Comparison of ENCODE assay signal across 19 cellular contexts in the genomic region with DNA sequence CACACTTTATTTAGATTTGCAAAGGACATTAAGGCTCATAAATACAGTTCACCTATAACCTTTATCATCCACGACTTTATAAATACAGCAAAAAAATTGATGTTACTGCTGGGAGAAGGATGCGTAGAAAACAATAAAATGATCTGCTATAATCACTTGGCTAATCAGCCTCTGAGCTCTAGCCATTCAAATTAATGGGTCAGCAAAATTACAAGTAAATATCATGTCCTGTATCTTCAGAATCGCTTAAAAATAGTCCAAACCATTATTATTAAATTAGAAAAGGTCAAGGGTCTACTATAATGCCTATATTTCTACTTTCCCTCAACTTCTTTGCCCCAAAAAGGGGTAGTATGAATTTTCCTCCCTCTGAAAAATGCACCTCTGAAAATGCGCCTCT. TPM values are rescaled to one million over a fixed set of nuclear protein-coding genes. Genes with fewer than 3 reads are reported as not detected.
A peak's percentile ranks its signal among the peaks of the same experiment; 100 is the strongest.
DNase-seq lines count a peak whose midpoint lies in the region; ATAC-seq, FAIRE-seq and TF ChIP-seq lines count a peak whose summit lies in the region.
"Had no signal": no experiment of that assay in that cellular context is flagged by ENCODE, and none has a peak within 500 bp of the region (broad histone marks: within the 10 kb centered on the region; RNA-seq: fewer than 3 reads in every experiment).

No MANE protein-coding gene starts in this region.

- H3K4me2 ChIP-seq in HepG2 (ENCODE audit: low read depth, low read length), result no peak overlapping the region
- no peak overlapping the region for H3K4me2 ChIP-seq in GM23338
- H3K4me2 ChIP-seq: BLaER1 had no signal

- TF ChIP-seq EP300 in HepG2 (IDR thresholded peaks at IDR 0.05; ENCODE audit: low read depth in 2 of 2, low read length in 2 of 2) (no peak), HepG2 (CRISPR knock-in tag; IDR thresholded peaks at IDR 0.05; ENCODE audit: borderline replicate concordance) (no peak)

- no peaks in the 10 kb centered on the region for H3K9me3 ChIP-seq in HepG2 (ENCODE audit: low read length)
- no peaks in the 10 kb centered on the region for H3K9me3 ChIP-seq in right lobe of liver
- H3K9me3 ChIP-seq: BE2C, BLaER1 had no signal

- no peak for ATAC-seq in HepG2
- no peak for ATAC-seq in right lobe of liver
- ATAC-seq in GM23338, result no peak

- H4K20me1 ChIP-seq in HepG2 (ENCODE audit: insufficient read depth, low read length) (no peaks in the 10 kb centered on the region), GM23338 (replicated peaks; ENCODE audit: insufficient read depth) (0 out of 2 replicates have a peak, but pooled peaks cover 13% of the 10 kb centered on the region)

- TF ChIP-seq POLR2A in HepG2 (IDR thresholded peaks at IDR 0.05; ENCODE audit: insufficient read depth in 1 of 2, low read depth in 2 of 2, low read length in 2 of 2) (no peak), right lobe of liver (IDR thresholded peaks at IDR 0.05) (no peak)

- no peaks in the 10 kb centered on the region for H3K36me3 Mint-ChIP-seq in GM23338 (ENCODE audit: low read depth)

- no TSS peak for BruUV-seq in HepG2 (replicated peaks; lab: Mats Ljungman, UMichigan)

- no peak for FAIRE-seq in HepG2 (lab: Jason Lieb, UNC)
- FAIRE-seq: D721Med, GM12891 had no signal

- H3K27me3 Mint-ChIP-seq in GM23338 (ENCODE audit: insufficient read depth, low read depth, poor library complexity), result no peaks in the 10 kb centered on the region
- H3K27me3 Mint-ChIP-seq: CD4-positive, alpha-beta memory T cell; CD4-positive, CD25-positive, alpha-beta regulatory T cell; CD8-positive, alpha-beta memory T cell had no signal

- no peaks in the 10 kb centered on the region for H3F3A ChIP-seq in GM23338 (replicated peaks; ENCODE audit: low read depth)

- peaks cover 11% of the 10 kb centered on the region for H3K4me1 ChIP-seq in HepG2 (ENCODE audit: insufficient read depth, low read length)
- no peaks in the 10 kb centered on the region for H3K4me1 ChIP-seq in right lobe of liver
- peaks cover 22% of the 10 kb centered on the region for H3K4me1 ChIP-seq in GM23338 (ENCODE audit: insufficient read depth)
- H3K4me1 ChIP-seq: BE2C, BLaER1 had no signal

- no peaks in the 10 kb centered on the region for H3K9me3 Mint-ChIP-seq in GM23338
- H3K9me3 Mint-ChIP-seq: CD4-positive, alpha-beta memory T cell; CD4-positive, CD25-positive, alpha-beta regulatory T cell; CD8-positive, alpha-beta memory T cell had no signal

- no peak for TF ChIP-seq RAD21 in HepG2 (CRISPR knock-in tag; IDR thresholded peaks at IDR 0.05)

- POLR2A ChIA-PET in HepG2 (lab: Yijun Ruan, JAX), result interaction anchor here (1.3 kb wide), 1 partner anchor 40 kb away, joined by 3 read pairs; a partner anchor contains a TSS

- H3K4me3 Mint-ChIP-seq in GM23338, result no peak overlapping the region
- H3K4me3 Mint-ChIP-seq: CD14-positive monocyte; CD4-positive, alpha-beta memory T cell; CD4-positive, CD25-positive, alpha-beta regulatory T cell; CD8-positive, alpha-beta memory T cell had no signal

- H3K27me3 ChIP-seq in HepG2 (ENCODE audit: control insufficient read depth in 1 of 2, insufficient read depth in 2 of 2, low read length in 2 of 2), result no peaks in the 10 kb centered on the region
- no peaks in the 10 kb centered on the region for H3K27me3 ChIP-seq in right lobe of liver
- no peaks in the 10 kb centered on the region for H3K27me3 ChIP-seq in GM23338 (ENCODE audit: insufficient read depth)
- H3K27me3 ChIP-seq: BE2C, BLaER1 had no signal

- CTCF ChIA-PET in HepG2 (lab: Yijun Ruan, JAX; ENCODE audit: low intra/inter-chr PET ratio, low total read pairs), result no interaction called here

- intact Hi-C loops in HepG2 (cut with micrococcal nuclease; ENCODE audit: unreplicated experiment) (no loop called here), right lobe of liver (cut with DNase I) (no loop called here)

- H3K27ac ChIP-seq in HepG2 (ENCODE audit: extremely low read length, insufficient read depth, low read length), result no peak overlapping the region
- H3K27ac ChIP-seq in right lobe of liver, result no peak overlapping the region
- H3K27ac ChIP-seq in GM23338 (ENCODE audit: low read depth), result no peak overlapping the region
- H3K27ac ChIP-seq: 22Rv1, BLaER1 had no signal

- peaks cover 35% of the 10 kb centered on the region for H3K4me1 Mint-ChIP-seq in GM23338
- H3K4me1 Mint-ChIP-seq: CD14-positive monocyte had no signal

- DNase-seq in HepG2 (ENCODE audit: low spot score) (no peak), right lobe of liver (no peak), GM23338 (ENCODE audit: low spot score) (no peak), epidermal melanocyte (ENCODE audit: insufficient read length, low spot score) (no peak), kidney tubule cell (ENCODE audit: low spot score) (no peak)
- DNase-seq: ACHN; BE2C; C1 segment of cervical spinal cord; CD4-positive, alpha-beta memory T cell; CD4-positive, CD25-positive, alpha-beta regulatory T cell; CD8-positive, alpha-beta memory T cell; COR-L47; DMS79 treated with DMSO at 0.1 percent for 48 hours; GF-D8 had no signal

- peaks cover 59% of the 10 kb centered on the region for H3K79me2 ChIP-seq in HepG2 (ENCODE audit: insufficient read depth, low read length)
- H3K79me2 ChIP-seq in GM23338 (replicated peaks; ENCODE audit: insufficient read depth), result peaks cover 45% of the 10 kb centered on the region

- in situ Hi-C loops in HepG2 (cut with HindIII; ENCODE audit: extremely low pct_ligation_motif_present, low pct_unique_long_range_greater_than_20kb), result no loop called here

- H3K9ac ChIP-seq in HepG2 (ENCODE audit: insufficient read depth, low read depth, low read length), result no peak overlapping the region
- H3K9ac ChIP-seq: BLaER1 had no signal

- 80% methylated on average over 4 of the region's 4 CpGs for WGBS in HepG2 (ENCODE audit: low lambda C conversion rate)
- WGBS in right lobe of liver (ENCODE audit: insufficient coverage, low coverage, low lambda C conversion rate, missing lambda C conversion rate), result 70% methylated on average over 4 of the region's 4 CpGs

- no peak overlapping the region for H3K4me3 ChIP-seq in HepG2 (replicated peaks in 1 of 3; ENCODE audit: insufficient read depth in 1 of 3, low read depth in 2 of 3, low read length in 3 of 3)
- no peak overlapping the region for H3K4me3 ChIP-seq in right lobe of liver
- H3K4me3 ChIP-seq in GM23338, result no peak overlapping the region
- H3K4me3 ChIP-seq: BLaER1 had no signal

- peak overlapping the region; percentile 8; the same call in 1 of the 2 replicates for H3K27ac Mint-ChIP-seq in GM23338
- H3K27ac Mint-ChIP-seq: CD14-positive monocyte; CD4-positive, CD25-positive, alpha-beta regulatory T cell; CD8-positive, alpha-beta memory T cell had no signal

- TF ChIP-seq CTCF in HepG2 (CRISPR knock-in tag; IDR thresholded peaks at IDR 0.05), result no peak
- no peak for TF ChIP-seq CTCF in right lobe of liver (IDR thresholded peaks at IDR 0.05)
- no peak for TF ChIP-seq CTCF in GM23338 (conservative IDR thresholded peaks at IDR 0.05; ENCODE audit: low read depth in 2 of 2)

- no peaks in the 10 kb centered on the region for H3K9me2 ChIP-seq in GM23338 (ENCODE audit: insufficient read depth)

- H2AFZ ChIP-seq in HepG2 (ENCODE audit: low read length), result no peak overlapping the region
- no peak overlapping the region for H2AFZ ChIP-seq in GM23338

- H3K36me3 ChIP-seq in HepG2 (replicated peaks in 1 of 2; ENCODE audit: control insufficient read depth in 1 of 2, insufficient read depth in 2 of 2, low read length in 2 of 2) (peaks cover 0 to 10% of the 10 kb centered on the region in 2 experiments; a peak in 2 of 5 replicates), right lobe of liver (no peaks in the 10 kb centered on the region), GM23338 (ENCODE audit: insufficient read depth) (no peaks in the 10 kb centered on the region)
- H3K36me3 ChIP-seq: BE2C had no signal

TF ChIP-seq in HepG2, 621 proteins besides CTCF, POLR2A, EP300 and RAD21:
- TF ChIP-seq MAFK (conservative IDR thresholded peaks at IDR 0.05 in 1 of 2, IDR thresholded peaks at IDR 0.05 in 1 of 2; ENCODE audit: low read length in 2 of 2) (peak; percentile 29 to 52; a peak in 2 of 4 replicates), ZNF816 (CRISPR knock-in tag; IDR thresholded peaks at IDR 0.05; ENCODE audit: borderline replicate concordance) (no peak)
TF ChIP-seq in HepG2: peak in this region for 1.

TF ChIP-seq in GM23338, 12 proteins besides CTCF, POLR2A, EP300 and RAD21 (continues in another document):
- TF ChIP-seq ZNF114 (CRISPR knock-in tag; IDR thresholded peaks at IDR 0.05), result no peak

RNA-seq across cellular contexts. Expression of a gene that starts 40.3 kb away (rescaled TPM):
- total RNA-seq in HepG2 (2016; rRNA removed; fragmentation: Illumina TruSeq; extraction: Trizol) (241 and 333 TPM in 2 replicates), right lobe of liver (10 to 100 TPM; 22.2 to 60.8 (median 38.6) TPM)
- total RNA-seq in HepG2 (2016; cell fraction: cytosol; rRNA removed; fragmentation: Illumina TruSeq; extraction: Trizol; ENCODE audit: low read depth), result 129 and 154 TPM in 2 replicates
- total RNA-seq in HepG2 (2016; cell fraction: insoluble cytoplasmic fraction; rRNA removed; fragmentation: Illumina TruSeq; extraction: Trizol), result 236 and 332 TPM in 2 replicates
- 251 and 284 TPM in 2 replicates for total RNA-seq in HepG2 (2016; cell fraction: membrane; rRNA removed; fragmentation: Illumina TruSeq; extraction: Trizol)
- total RNA-seq in HepG2 (2016; cell fraction: nucleus; rRNA removed; fragmentation: Illumina TruSeq; extraction: Trizol), result 155 and 160 TPM in 2 replicates
- polyA plus RNA-seq in HepG2 (2011; rRNA removed) (97.6 and 153 TPM in 2 replicates), GM23338 (2016; fragmentation: Nextera tagmentation; extraction: Ambion mirVana) (190 and 242 TPM in 2 replicates)
- polyA plus RNA-seq in HepG2 (2011; cell fraction: cytosol; rRNA removed), result 54.9 and 92.9 TPM in 2 replicates
- 22.4 and 30.1 TPM in 2 replicates for polyA plus RNA-seq in HepG2 (2011; cell fraction: nucleus; rRNA removed)
- polyA plus RNA-seq in HepG2 (2012), result 253 and 333 TPM in 2 replicates
- 221 and 228 TPM in 2 replicates for polyA plus RNA-seq in HepG2 (2016; cell fraction: cytosol; fragmentation: Illumina TruSeq; extraction: Trizol; ENCODE audit: low read depth)
- 393 and 400 TPM in 2 replicates for polyA plus RNA-seq in HepG2 (2016; cell fraction: insoluble cytoplasmic fraction; fragmentation: Illumina TruSeq; extraction: Trizol; ENCODE audit: low read depth)
- polyA plus RNA-seq in HepG2 (2016; cell fraction: membrane; fragmentation: Illumina TruSeq; extraction: Trizol; ENCODE audit: low read depth), result 292 and 328 TPM in 2 replicates
- polyA plus RNA-seq in HepG2 (2016; cell fraction: nucleus; fragmentation: Illumina TruSeq; extraction: Trizol; ENCODE audit: insufficient read depth, low read depth), result 155 and 159 TPM in 2 replicates
- polyA minus RNA-seq in HepG2 (2011; rRNA and poly(A)+ RNA removed; ENCODE audit: low replicate concordance), result 24.6 and 35.4 TPM in 2 replicates
- 67.6 and 77.8 TPM in 2 replicates for polyA minus RNA-seq in HepG2 (2011; cell fraction: cytosol; rRNA and poly(A)+ RNA removed)
- polyA minus RNA-seq in HepG2 (2011; cell fraction: nucleus; rRNA and poly(A)+ RNA removed), result 116 and 148 TPM in 2 replicates
- total RNA-seq in GM23338 (2014; rRNA removed; shearing (Covaris generic)), result 104 and 114 TPM in 2 replicates
